Comparison of ENCODE assay signal across 35 cellular contexts in the genomic region with DNA sequence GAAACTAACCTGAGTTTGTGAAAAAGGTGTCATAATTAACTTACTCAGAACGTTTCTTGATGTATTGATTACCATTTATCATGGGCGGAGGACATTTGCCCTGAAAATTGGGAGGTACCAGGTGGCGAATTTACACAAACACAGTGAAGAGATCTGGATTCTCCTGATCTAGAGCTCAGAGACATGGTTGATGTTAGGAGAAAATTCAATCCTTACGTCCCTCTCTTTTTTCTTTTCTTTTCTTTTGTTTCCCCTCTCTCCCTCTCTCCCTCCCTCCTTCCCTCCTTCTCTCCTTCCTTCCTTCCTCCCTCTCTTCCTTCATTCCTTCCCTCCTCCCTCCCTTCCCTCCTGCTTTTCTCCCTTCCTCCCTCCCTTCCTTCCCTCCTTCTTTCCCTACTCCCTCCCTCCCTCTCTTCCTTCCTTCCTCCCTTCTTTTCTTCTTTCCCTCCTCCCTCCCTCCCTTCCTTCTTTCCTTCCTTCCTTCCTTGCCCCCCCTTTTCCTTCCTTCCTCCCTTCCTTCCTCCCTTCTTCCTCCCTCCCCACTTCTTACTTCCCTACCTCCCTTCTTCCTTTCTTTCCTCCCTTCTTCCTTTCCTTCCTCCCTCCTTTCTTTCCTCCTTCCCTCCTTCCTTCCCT.
"Had no signal": no experiment of that assay in that cellular context is flagged by ENCODE, and none has a peak within 500 bp of the region (broad histone marks: within the 10 kb centered on the region; RNA-seq: fewer than 3 reads in every experiment).

No MANE protein-coding gene starts in this region.

- H3K27ac ChIP-seq: KMS-11 had no signal

- H3K9me3 ChIP-seq: MG63 had no signal

- H3K4me3 ChIP-seq: MG63 had no signal

- H3K9ac ChIP-seq: KMS-11 had no signal

- H3K27me3 ChIP-seq: MG63 had no signal

- H3K36me3 ChIP-seq: MG63 had no signal

- DNase-seq: Karpas-422, Kasumi-1, MG63, MM.1S, MV-4-11, NCI-H1048, NCI-H1092, NCI-H1092 treated with DMSO at 0.1 percent for 48 hours, NCI-H1105, NCI-H1105 treated with DMSO at 0.1 percent for 48 hours, NCI-H1417, NCI-H1417 treated with DMSO at 0.1 percent for 48 hours, NCI-H1436, NCI-H1436 treated with DMSO at 0.1 percent for 48 hours, NCI-H146, NCI-H1694, NCI-H1694 treated with DMSO at 0.1 percent for 48 hours, NCI-H187, NCI-H187 treated with DMSO at 0.1 percent for 48 hours, NCI-H1930, NCI-H2029, NCI-H2029 treated with DMSO at 0.1 percent for 48 hours, NCI-H2081, NCI-H2081 treated with DMSO at 0.1 percent for 48 hours, NCI-H2107, NCI-H2171, NCI-H2171 treated with DMSO at 0.1 percent for 48 hours, NCI-H2227 treated with DMSO at 0.1 percent for 48 hours, NCI-H226, NCI-H345, NCI-H446, NCI-H446 treated with DMSO at 0.1 percent for 48 hours, NCI-H510A, NCI-H510A treated with DMSO at 0.1 percent for 48 hours had no signal

- H3K4me2 ChIP-seq: KMS-11 had no signal
